ENCODE assay signal across 1 cellular context in genomic region chr15:40873625-40874561, GRCh38.
TF ChIP-seq lines count a peak whose summit lies in the region.

Gene RHOV (minus strand): TSS chr15:40874234. CDS start chr15:40874139, 95 bp downstream.

TF ChIP-seq in HEK293, 187 proteins besides CTCF, POLR2A, EP300 and RAD21 (continued from another document and continues in another):
- TF ChIP-seq PRDM4 (tag by site-specific recombination; IDR thresholded peaks at IDR 0.05) (no peak), ZNF548 (tag by site-specific recombination; IDR thresholded peaks at IDR 0.05) (no peak), ZNF112 (tag by site-specific recombination; IDR thresholded peaks at IDR 0.05) (no peak), KLF17 (tag by site-specific recombination; IDR thresholded peaks at IDR 0.05) (no peak), ZNF513 (tag by site-specific recombination; IDR thresholded peaks at IDR 0.05) (no peak), KLF9 (tag by site-specific recombination; IDR thresholded peaks at IDR 0.05; ENCODE audit: low read depth) (peak; percentile 78), ZBTB48 (tag by site-specific recombination; IDR thresholded peaks at IDR 0.05) (peak; percentile 41; the same call in 1 of the 2 replicates), ZSCAN16 (tag by site-specific recombination; IDR thresholded peaks at IDR 0.05) (no peak), ZNF140 (tag by site-specific recombination; IDR thresholded peaks at IDR 0.05) (no peak), ZNF394 (tag by site-specific recombination; IDR thresholded peaks at IDR 0.05; ENCODE audit: borderline replicate concordance) (peak; percentile 59; the same call in 1 of the 2 replicates), PRDM1 (tag by site-specific recombination; IDR thresholded peaks at IDR 0.05) (no peak), MZF1 (tag by site-specific recombination; IDR thresholded peaks at IDR 0.05; ENCODE audit: borderline replicate concordance) (peak; percentile 91), ZNF19 (tag by site-specific recombination; IDR thresholded peaks at IDR 0.05; ENCODE audit: low read depth) (no peak), ZNF366 (tag by site-specific recombination; conservative IDR thresholded peaks at IDR 0.05) (0 out of 2 replicates have a peak, but pooled peaks have one; percentile 31), ZNF610 (tag by site-specific recombination; IDR thresholded peaks at IDR 0.05; ENCODE audit: borderline replicate concordance) (0 out of 2 replicates have a peak, but pooled peaks have one; percentile 36), KLF16 (tag by site-specific recombination; IDR thresholded peaks at IDR 0.05) (no peak), PRDM10 (tag by site-specific recombination; IDR thresholded peaks at IDR 0.05) (peak; percentile 38; the same call in 1 of the 2 replicates), ZNF423 (tag by site-specific recombination; IDR thresholded peaks at IDR 0.05) (peak; percentile 94), ZNF354C (tag by site-specific recombination; IDR thresholded peaks at IDR 0.05; ENCODE audit: borderline replicate concordance, low read depth) (no peak), ZNF580 (tag by site-specific recombination; IDR thresholded peaks at IDR 0.05) (no peak), ZNF658 (tag by site-specific recombination; IDR thresholded peaks at IDR 0.05) (no peak), BCL11B (tag by site-specific recombination; IDR thresholded peaks at IDR 0.05; ENCODE audit: low read depth) (no peak), ZNF600 (tag by site-specific recombination; IDR thresholded peaks at IDR 0.05) (peak; percentile 65; the same call in 1 of the 2 replicates), SP7 (tag by site-specific recombination; IDR thresholded peaks at IDR 0.05) (peak; percentile 31), ZNF501 (tag by site-specific recombination; IDR thresholded peaks at IDR 0.05) (0 out of 2 replicates have a peak, but pooled peaks have one; percentile 43), ZNF221 (tag by site-specific recombination; IDR thresholded peaks at IDR 0.05; ENCODE audit: borderline replicate concordance) (no peak), ZSCAN30 (tag by site-specific recombination; IDR thresholded peaks at IDR 0.05) (0 out of 2 replicates have a peak, but pooled peaks have one; percentile 32), ZNF692 (tag by site-specific recombination; IDR thresholded peaks at IDR 0.05) (0 out of 2 replicates have a peak, but pooled peaks have one; percentile 10), ZNF544 (tag by site-specific recombination; IDR thresholded peaks at IDR 0.05) (no peak), ZNF510 (tag by site-specific recombination; IDR thresholded peaks at IDR 0.05; ENCODE audit: insufficient replicate concordance) (no peak), ZBTB10 (tag by site-specific recombination; IDR thresholded peaks at IDR 0.05) (no peak), ZNF555 (tag by site-specific recombination; conservative IDR thresholded peaks at IDR 0.05) (no peak), ZNF624 (tag by site-specific recombination; IDR thresholded peaks at IDR 0.05) (no peak), SCRT1 (tag by site-specific recombination; IDR thresholded peaks at IDR 0.05; ENCODE audit: borderline replicate concordance) (no peak), ZNF621 (tag by site-specific recombination; IDR thresholded peaks at IDR 0.05) (no peak), ZFHX2 (tag by site-specific recombination; conservative IDR thresholded peaks at IDR 0.05) (peak; percentile 86), ZNF335 (tag by site-specific recombination; conservative IDR thresholded peaks at IDR 0.05) (peak; percentile 62), ZNF132 (tag by site-specific recombination; IDR thresholded peaks at IDR 0.05; ENCODE audit: borderline replicate concordance) (no peak), IKZF3 (tag by site-specific recombination; IDR thresholded peaks at IDR 0.05) (peak; percentile 54), ZNF518A (tag by site-specific recombination; conservative IDR thresholded peaks at IDR 0.05; ENCODE audit: low read depth) (no peak)
